Comparison of ENCODE assay signal across 1 cellular context in the genomic region with DNA sequence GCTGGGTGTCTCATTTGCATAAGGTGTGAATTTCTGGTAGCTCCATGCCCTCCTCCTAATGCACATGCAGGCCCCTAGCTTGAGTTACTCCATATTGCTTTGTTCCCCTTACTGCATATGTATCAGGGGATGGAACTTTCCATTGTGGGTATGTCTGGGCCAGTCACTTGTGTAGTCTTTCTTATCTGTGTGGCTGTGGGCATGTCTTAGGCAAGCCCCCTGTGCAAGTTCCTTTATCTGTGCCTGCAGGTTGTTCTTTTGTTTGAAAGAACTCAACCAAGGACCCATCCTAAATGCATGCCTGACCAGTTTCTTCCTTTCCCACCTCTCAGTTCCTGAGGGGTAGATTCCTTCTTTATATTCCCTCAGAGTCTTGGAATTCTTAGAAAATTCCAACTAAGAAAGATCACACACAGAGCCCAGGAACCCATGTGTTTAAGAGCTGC.
TF ChIP-seq lines count a peak whose summit lies in the region.

No MANE protein-coding gene starts in this region.

TF ChIP-seq in K562, 482 proteins besides CTCF, POLR2A, EP300 and RAD21 (continued from another document and continues in another):
- TF ChIP-seq FOXA1 (IDR thresholded peaks at IDR 0.05; ENCODE audit: borderline replicate concordance), result no peak
- TF ChIP-seq, protein P1, sequence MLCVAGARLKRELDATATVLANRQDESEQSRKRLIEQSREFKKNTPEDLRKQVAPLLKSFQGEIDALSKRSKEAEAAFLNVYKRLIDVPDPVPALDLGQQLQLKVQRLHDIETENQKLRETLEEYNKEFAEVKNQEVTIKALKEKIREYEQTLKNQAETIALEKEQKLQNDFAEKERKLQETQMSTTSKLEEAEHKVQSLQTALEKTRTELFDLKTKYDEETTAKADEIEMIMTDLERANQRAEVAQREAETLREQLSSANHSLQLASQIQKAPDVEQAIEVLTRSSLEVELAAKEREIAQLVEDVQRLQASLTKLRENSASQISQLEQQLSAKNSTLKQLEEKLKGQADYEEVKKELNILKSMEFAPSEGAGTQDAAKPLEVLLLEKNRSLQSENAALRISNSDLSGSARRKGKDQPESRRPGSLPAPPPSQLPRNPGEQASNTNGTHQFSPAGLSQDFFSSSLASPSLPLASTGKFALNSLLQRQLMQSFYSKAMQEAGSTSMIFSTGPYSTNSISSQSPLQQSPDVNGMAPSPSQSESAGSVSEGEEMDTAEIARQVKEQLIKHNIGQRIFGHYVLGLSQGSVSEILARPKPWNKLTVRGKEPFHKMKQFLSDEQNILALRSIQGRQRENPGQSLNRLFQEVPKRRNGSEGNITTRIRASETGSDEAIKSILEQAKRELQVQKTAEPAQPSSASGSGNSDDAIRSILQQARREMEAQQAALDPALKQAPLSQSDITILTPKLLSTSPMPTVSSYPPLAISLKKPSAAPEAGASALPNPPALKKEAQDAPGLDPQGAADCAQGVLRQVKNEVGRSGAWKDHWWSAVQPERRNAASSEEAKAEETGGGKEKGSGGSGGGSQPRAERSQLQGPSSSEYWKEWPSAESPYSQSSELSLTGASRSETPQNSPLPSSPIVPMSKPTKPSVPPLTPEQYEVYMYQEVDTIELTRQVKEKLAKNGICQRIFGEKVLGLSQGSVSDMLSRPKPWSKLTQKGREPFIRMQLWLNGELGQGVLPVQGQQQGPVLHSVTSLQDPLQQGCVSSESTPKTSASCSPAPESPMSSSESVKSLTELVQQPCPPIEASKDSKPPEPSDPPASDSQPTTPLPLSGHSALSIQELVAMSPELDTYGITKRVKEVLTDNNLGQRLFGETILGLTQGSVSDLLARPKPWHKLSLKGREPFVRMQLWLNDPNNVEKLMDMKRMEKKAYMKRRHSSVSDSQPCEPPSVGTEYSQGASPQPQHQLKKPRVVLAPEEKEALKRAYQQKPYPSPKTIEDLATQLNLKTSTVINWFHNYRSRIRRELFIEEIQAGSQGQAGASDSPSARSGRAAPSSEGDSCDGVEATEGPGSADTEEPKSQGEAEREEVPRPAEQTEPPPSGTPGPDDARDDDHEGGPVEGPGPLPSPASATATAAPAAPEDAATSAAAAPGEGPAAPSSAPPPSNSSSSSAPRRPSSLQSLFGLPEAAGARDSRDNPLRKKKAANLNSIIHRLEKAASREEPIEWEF (CRISPR knock-in tag; IDR thresholded peaks at IDR 0.05), result no peak
- TF ChIP-seq SREBF2 (CRISPR knock-in tag; IDR thresholded peaks at IDR 0.05), result no peak
- TF ChIP-seq, protein P2, sequence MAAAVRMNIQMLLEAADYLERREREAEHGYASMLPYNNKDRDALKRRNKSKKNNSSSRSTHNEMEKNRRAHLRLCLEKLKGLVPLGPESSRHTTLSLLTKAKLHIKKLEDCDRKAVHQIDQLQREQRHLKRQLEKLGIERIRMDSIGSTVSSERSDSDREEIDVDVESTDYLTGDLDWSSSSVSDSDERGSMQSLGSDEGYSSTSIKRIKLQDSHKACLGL (CRISPR knock-in tag; IDR thresholded peaks at IDR 0.05; ENCODE audit: borderline replicate concordance, poor library complexity, severe bottlenecking), result no peak
- no peak for TF ChIP-seq SP2 (IDR thresholded peaks at IDR 0.05; ENCODE audit: extremely low read depth, low read depth, low read length, poor library complexity, severe bottlenecking)
- TF ChIP-seq, protein P3, sequence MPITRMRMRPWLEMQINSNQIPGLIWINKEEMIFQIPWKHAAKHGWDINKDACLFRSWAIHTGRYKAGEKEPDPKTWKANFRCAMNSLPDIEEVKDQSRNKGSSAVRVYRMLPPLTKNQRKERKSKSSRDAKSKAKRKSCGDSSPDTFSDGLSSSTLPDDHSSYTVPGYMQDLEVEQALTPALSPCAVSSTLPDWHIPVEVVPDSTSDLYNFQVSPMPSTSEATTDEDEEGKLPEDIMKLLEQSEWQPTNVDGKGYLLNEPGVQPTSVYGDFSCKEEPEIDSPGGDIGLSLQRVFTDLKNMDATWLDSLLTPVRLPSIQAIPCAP (CRISPR knock-in tag; IDR thresholded peaks at IDR 0.05; ENCODE audit: borderline replicate concordance), result no peak
- no peak for TF ChIP-seq TBL1XR1 (IDR thresholded peaks at IDR 0.05; ENCODE audit: low read length in 2 of 2)
- peak; percentile 87 for TF ChIP-seq TCFL5 (CRISPR knock-in tag; conservative IDR thresholded peaks at IDR 0.05)
- no peak for TF ChIP-seq ZNF589 (CRISPR knock-in tag; IDR thresholded peaks at IDR 0.05; ENCODE audit: low read depth)
- no peak for TF ChIP-seq NBN (IDR thresholded peaks at IDR 0.05; ENCODE audit: low read depth)
- no peak for TF ChIP-seq OTX1 (CRISPR knock-in tag; IDR thresholded peaks at IDR 0.05)
- no peak for TF ChIP-seq POLR3A (IDR thresholded peaks at IDR 0.05; ENCODE audit: borderline replicate concordance, extremely low read depth, insufficient read depth, insufficient read length)
- no peak for TF ChIP-seq GTF2F1 (IDR thresholded peaks at IDR 0.05; ENCODE audit: low read depth, low read length)
- no peak for TF ChIP-seq C11orf30 (IDR thresholded peaks at IDR 0.05; ENCODE audit: low read depth)
- TF ChIP-seq NFE2 (IDR thresholded peaks at IDR 0.05; ENCODE audit: low read depth), result no peak
- TF ChIP-seq, protein P4, sequence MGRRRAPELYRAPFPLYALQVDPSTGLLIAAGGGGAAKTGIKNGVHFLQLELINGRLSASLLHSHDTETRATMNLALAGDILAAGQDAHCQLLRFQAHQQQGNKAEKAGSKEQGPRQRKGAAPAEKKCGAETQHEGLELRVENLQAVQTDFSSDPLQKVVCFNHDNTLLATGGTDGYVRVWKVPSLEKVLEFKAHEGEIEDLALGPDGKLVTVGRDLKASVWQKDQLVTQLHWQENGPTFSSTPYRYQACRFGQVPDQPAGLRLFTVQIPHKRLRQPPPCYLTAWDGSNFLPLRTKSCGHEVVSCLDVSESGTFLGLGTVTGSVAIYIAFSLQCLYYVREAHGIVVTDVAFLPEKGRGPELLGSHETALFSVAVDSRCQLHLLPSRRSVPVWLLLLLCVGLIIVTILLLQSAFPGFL (CRISPR knock-in tag; IDR thresholded peaks at IDR 0.05), result no peak
- TF ChIP-seq, protein P5, sequence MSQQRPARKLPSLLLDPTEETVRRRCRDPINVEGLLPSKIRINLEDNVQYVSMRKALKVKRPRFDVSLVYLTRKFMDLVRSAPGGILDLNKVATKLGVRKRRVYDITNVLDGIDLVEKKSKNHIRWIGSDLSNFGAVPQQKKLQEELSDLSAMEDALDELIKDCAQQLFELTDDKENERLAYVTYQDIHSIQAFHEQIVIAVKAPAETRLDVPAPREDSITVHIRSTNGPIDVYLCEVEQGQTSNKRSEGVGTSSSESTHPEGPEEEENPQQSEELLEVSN (IDR thresholded peaks at IDR 0.05; ENCODE audit: borderline replicate concordance in 1 of 2, extremely low read depth in 1 of 2, insufficient read depth in 1 of 2, insufficient read length in 1 of 2, low read depth in 1 of 2, low read length in 1 of 2, poor library complexity in 1 of 2, severe bottlenecking in 1 of 2), result no peak
- TF ChIP-seq ZC3H8 (IDR thresholded peaks at IDR 0.05), result no peak
- no peak for TF ChIP-seq FOSL1 (tag; conservative IDR thresholded peaks at IDR 0.05)
- no peak for TF ChIP-seq HNRNPL (IDR thresholded peaks at IDR 0.05; ENCODE audit: low read depth, low read length)
- no peak for TF ChIP-seq NFIC (IDR thresholded peaks at IDR 0.05)
- TF ChIP-seq NELFE (IDR thresholded peaks at IDR 0.05; ENCODE audit: insufficient read depth, insufficient read length), result no peak
- no peak for TF ChIP-seq TCF7 (IDR thresholded peaks at IDR 0.05; ENCODE audit: borderline replicate concordance)
- TF ChIP-seq, protein P6, sequence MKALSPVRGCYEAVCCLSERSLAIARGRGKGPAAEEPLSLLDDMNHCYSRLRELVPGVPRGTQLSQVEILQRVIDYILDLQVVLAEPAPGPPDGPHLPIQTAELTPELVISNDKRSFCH (CRISPR knock-in tag; IDR thresholded peaks at IDR 0.05), result no peak
- TF ChIP-seq, protein P6 (tag; IDR thresholded peaks at IDR 0.05), result peak; percentile 92
- no peak for TF ChIP-seq ILF3 (IDR thresholded peaks at IDR 0.05; ENCODE audit: borderline replicate concordance)
- peak; percentile 64; the same call in 1 of the 2 replicates for TF ChIP-seq ZNF79 (CRISPR knock-in tag; IDR thresholded peaks at IDR 0.05; ENCODE audit: low read depth)
- TF ChIP-seq MYC (IDR thresholded peaks at IDR 0.05; ENCODE audit: low read depth, low read length), result no peak
- TF ChIP-seq MYC (CRISPR knock-in tag; IDR thresholded peaks at IDR 0.05; ENCODE audit: borderline replicate concordance, low read depth), result no peak
- no peak; the same call in 1 of the 2 replicates for TF ChIP-seq ZNF644 (tag; IDR thresholded peaks at IDR 0.05; ENCODE audit: low read depth)
- TF ChIP-seq PHF21A (IDR thresholded peaks at IDR 0.05; ENCODE audit: borderline replicate concordance, low read depth), result no peak
- TF ChIP-seq, protein P7, sequence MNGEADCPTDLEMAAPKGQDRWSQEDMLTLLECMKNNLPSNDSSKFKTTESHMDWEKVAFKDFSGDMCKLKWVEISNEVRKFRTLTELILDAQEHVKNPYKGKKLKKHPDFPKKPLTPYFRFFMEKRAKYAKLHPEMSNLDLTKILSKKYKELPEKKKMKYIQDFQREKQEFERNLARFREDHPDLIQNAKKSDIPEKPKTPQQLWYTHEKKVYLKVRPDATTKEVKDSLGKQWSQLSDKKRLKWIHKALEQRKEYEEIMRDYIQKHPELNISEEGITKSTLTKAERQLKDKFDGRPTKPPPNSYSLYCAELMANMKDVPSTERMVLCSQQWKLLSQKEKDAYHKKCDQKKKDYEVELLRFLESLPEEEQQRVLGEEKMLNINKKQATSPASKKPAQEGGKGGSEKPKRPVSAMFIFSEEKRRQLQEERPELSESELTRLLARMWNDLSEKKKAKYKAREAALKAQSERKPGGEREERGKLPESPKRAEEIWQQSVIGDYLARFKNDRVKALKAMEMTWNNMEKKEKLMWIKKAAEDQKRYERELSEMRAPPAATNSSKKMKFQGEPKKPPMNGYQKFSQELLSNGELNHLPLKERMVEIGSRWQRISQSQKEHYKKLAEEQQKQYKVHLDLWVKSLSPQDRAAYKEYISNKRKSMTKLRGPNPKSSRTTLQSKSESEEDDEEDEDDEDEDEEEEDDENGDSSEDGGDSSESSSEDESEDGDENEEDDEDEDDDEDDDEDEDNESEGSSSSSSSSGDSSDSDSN (IDR thresholded peaks at IDR 0.05; ENCODE audit: borderline replicate concordance in 1 of 2, low read depth in 2 of 2, low read length in 2 of 2), result no peak
- TF ChIP-seq, protein P8, sequence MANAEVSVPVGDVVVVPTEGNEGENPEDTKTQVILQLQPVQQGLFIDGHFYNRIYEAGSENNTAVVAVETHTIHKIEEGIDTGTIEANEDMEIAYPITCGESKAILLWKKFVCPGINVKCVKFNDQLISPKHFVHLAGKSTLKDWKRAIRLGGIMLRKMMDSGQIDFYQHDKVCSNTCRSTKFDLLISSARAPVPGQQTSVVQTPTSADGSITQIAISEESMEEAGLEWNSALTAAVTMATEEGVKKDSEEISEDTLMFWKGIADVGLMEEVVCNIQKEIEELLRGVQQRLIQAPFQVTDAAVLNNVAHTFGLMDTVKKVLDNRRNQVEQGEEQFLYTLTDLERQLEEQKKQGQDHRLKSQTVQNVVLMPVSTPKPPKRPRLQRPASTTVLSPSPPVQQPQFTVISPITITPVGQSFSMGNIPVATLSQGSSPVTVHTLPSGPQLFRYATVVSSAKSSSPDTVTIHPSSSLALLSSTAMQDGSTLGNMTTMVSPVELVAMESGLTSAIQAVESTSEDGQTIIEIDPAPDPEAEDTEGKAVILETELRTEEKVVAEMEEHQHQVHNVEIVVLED (CRISPR knock-in tag; IDR thresholded peaks at IDR 0.05), result no peak
- 0 out of 2 replicates have a peak, but pooled peaks have one; percentile 23 for TF ChIP-seq ZNF57 (CRISPR knock-in tag; IDR thresholded peaks at IDR 0.05)
- TF ChIP-seq ERF (CRISPR knock-in tag; IDR thresholded peaks at IDR 0.05), result peak; percentile 88; the same call in 1 of the 2 replicates
- TF ChIP-seq KHSRP (IDR thresholded peaks at IDR 0.05), result no peak
- TF ChIP-seq ZNF24 (IDR thresholded peaks at IDR 0.05), result no peak
- no peak for TF ChIP-seq JUND (IDR thresholded peaks at IDR 0.05; ENCODE audit: borderline replicate concordance, low read depth, low read length)
- no peak for TF ChIP-seq JUND (tag; IDR thresholded peaks at IDR 0.05; ENCODE audit: borderline replicate concordance, low read depth, low read length)
- TF ChIP-seq STAT5B (CRISPR knock-in tag; IDR thresholded peaks at IDR 0.05), result no peak
- TF ChIP-seq BDP1 (IDR thresholded peaks at IDR 0.05; ENCODE audit: insufficient read depth, insufficient read length), result no peak
- TF ChIP-seq RBM17 (IDR thresholded peaks at IDR 0.05; ENCODE audit: borderline replicate concordance, low read depth, low read length), result no peak
- no peak for TF ChIP-seq BMI1 (IDR thresholded peaks at IDR 0.05; ENCODE audit: low read length)
- TF ChIP-seq ELF2 (CRISPR knock-in tag; IDR thresholded peaks at IDR 0.05), result no peak
- TF ChIP-seq, protein P9, sequence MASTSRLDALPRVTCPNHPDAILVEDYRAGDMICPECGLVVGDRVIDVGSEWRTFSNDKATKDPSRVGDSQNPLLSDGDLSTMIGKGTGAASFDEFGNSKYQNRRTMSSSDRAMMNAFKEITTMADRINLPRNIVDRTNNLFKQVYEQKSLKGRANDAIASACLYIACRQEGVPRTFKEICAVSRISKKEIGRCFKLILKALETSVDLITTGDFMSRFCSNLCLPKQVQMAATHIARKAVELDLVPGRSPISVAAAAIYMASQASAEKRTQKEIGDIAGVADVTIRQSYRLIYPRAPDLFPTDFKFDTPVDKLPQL (IDR thresholded peaks at IDR 0.05; ENCODE audit: extremely low read depth, insufficient read length), result no peak
- no peak for TF ChIP-seq HEY1 (CRISPR knock-in tag; IDR thresholded peaks at IDR 0.05; ENCODE audit: borderline replicate concordance)
- peak; percentile 74 for TF ChIP-seq BCL6 (CRISPR knock-in tag; IDR thresholded peaks at IDR 0.05)
- no peak for TF ChIP-seq PCBP1 (IDR thresholded peaks at IDR 0.05; ENCODE audit: low read depth, low read length, poor library complexity, severe bottlenecking)
- TF ChIP-seq ZNF217 (CRISPR knock-in tag; IDR thresholded peaks at IDR 0.05), result no peak
- no peak for TF ChIP-seq ARHGAP35 (IDR thresholded peaks at IDR 0.05; ENCODE audit: partially characterized antibody)
- TF ChIP-seq ZNF23 (CRISPR knock-in tag; IDR thresholded peaks at IDR 0.05), result no peak
- no peak for TF ChIP-seq EGR1 (conservative IDR thresholded peaks at IDR 0.05)
- TF ChIP-seq, protein P10, sequence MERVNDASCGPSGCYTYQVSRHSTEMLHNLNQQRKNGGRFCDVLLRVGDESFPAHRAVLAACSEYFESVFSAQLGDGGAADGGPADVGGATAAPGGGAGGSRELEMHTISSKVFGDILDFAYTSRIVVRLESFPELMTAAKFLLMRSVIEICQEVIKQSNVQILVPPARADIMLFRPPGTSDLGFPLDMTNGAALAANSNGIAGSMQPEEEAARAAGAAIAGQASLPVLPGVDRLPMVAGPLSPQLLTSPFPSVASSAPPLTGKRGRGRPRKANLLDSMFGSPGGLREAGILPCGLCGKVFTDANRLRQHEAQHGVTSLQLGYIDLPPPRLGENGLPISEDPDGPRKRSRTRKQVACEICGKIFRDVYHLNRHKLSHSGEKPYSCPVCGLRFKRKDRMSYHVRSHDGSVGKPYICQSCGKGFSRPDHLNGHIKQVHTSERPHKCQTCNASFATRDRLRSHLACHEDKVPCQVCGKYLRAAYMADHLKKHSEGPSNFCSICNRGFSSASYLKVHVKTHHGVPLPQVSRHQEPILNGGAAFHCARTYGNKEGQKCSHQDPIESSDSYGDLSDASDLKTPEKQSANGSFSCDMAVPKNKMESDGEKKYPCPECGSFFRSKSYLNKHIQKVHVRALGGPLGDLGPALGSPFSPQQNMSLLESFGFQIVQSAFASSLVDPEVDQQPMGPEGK (CRISPR knock-in tag; IDR thresholded peaks at IDR 0.05; ENCODE audit: borderline replicate concordance), result no peak
- no peak for TF ChIP-seq JUNB (CRISPR knock-in tag; conservative IDR thresholded peaks at IDR 0.05)
- no peak for TF ChIP-seq PRPF4 (IDR thresholded peaks at IDR 0.05; ENCODE audit: insufficient read depth, low read depth, low read length, poor library complexity, severe bottlenecking)
